Comparison of ENCODE assay signal across 12 cellular contexts in the genomic region with DNA sequence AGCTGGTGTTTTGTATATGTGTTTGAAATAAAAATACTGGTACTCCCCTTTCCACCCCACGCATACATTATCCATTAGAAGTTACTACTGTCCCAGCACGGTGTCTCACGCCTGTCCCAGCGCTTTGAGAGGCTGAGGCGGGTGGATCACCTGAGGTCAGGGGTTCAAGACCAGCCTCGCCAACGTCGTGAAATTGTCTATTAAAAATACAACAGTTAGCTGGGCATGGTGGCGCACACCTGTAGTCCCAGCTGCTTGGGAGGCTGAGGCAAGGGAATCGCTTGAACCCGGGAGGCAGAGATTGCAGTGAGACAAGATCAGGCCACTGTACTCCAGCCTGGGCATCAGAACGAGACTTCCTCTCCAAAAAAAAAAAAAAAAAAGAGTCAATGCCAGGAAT. TPM values are rescaled to one million over a fixed set of nuclear protein-coding genes. Genes with fewer than 3 reads are reported as not detected.
A peak's percentile ranks its signal among the peaks of the same experiment; 100 is the strongest.
DNase-seq lines count a peak whose midpoint lies in the region; ATAC-seq and TF ChIP-seq lines count a peak whose summit lies in the region.
"Had no signal": no experiment of that assay in that cellular context is flagged by ENCODE, and none has a peak within 500 bp of the region (broad histone marks: within the 10 kb centered on the region; RNA-seq: fewer than 3 reads in every experiment).

No MANE protein-coding gene starts in this region.

- H3K4me1 ChIP-seq in mesenchymal stem cell (ENCODE audit: control insufficient read depth, insufficient read depth, low read depth, low read length) (peaks cover 5% of the 10 kb centered on the region), esophagus squamous epithelium (peaks cover 5 to 71% (median 40%) of the 10 kb centered on the region in 3 donors)

- peaks cover 55 to 72% of the 10 kb centered on the region in 2 donors for H3K4me1 Mint-ChIP-seq in natural killer cell
- peaks cover 43 to 51% of the 10 kb centered on the region in 2 donors for H3K4me1 Mint-ChIP-seq in natural killer cell treated with Interleukin-12 subunit alpha and Interleukin-12 subunit beta and Interleukin-15 and Interleukin-18, amount 100 ng/mL, for 72 hours (ENCODE audit: low read depth in 2 of 2)
- peaks cover 9% of the 10 kb centered on the region for H3K4me1 Mint-ChIP-seq in type B pancreatic cell (ENCODE audit: unreplicated experiment)

- H3K36me3 Mint-ChIP-seq in natural killer cell (no peaks in the 10 kb centered on the region), type B pancreatic cell (peaks cover 4% of the 10 kb centered on the region)
- H3K36me3 Mint-ChIP-seq in natural killer cell treated with Interleukin-12 subunit alpha and Interleukin-12 subunit beta and Interleukin-15 and Interleukin-18, amount 100 ng/mL, for 72 hours, result no peaks in the 10 kb centered on the region
- peaks cover 0 to 5% of the 10 kb centered on the region in 2 donors for H3K36me3 Mint-ChIP-seq in activated naive CD4-positive, alpha-beta T cell treated with anti-CD3 and anti-CD28 coated beads, Interleukin-2, amount 50 U/mL, for 72 hours

- no peak overlapping the region for H3K4me2 ChIP-seq in mesenchymal stem cell (ENCODE audit: low read length, poor library complexity, severe bottlenecking)

- H3K27me3 Mint-ChIP-seq in natural killer cell (ENCODE audit: low read depth in 2 of 2) (no peaks in the 10 kb centered on the region), type B pancreatic cell (peaks cover 5% of the 10 kb centered on the region)
- no peaks in the 10 kb centered on the region for H3K27me3 Mint-ChIP-seq in natural killer cell treated with Interleukin-12 subunit alpha and Interleukin-12 subunit beta and Interleukin-15 and Interleukin-18, amount 100 ng/mL, for 72 hours

- no peak overlapping the region for H2AFZ ChIP-seq in mesenchymal stem cell (ENCODE audit: low read depth, low read length)

- no peak overlapping the region for H3K4me3 ChIP-seq in mesenchymal stem cell (ENCODE audit: insufficient read depth in 1 of 2, low read depth in 1 of 2, low read length in 2 of 2)
- H3K4me3 ChIP-seq in esophagus squamous epithelium, result no peak overlapping the region
- H3K4me3 ChIP-seq: HAP-1, thyroid gland had no signal

- no peak overlapping the region for H3K27ac Mint-ChIP-seq in natural killer cell
- H3K27ac Mint-ChIP-seq in natural killer cell treated with Interleukin-12 subunit alpha and Interleukin-12 subunit beta and Interleukin-15 and Interleukin-18, amount 100 ng/mL, for 72 hours, result peak overlapping the region in 1 of 2 donors; percentile 100
- peak overlapping the region; percentile 59 to 89 for H3K27ac Mint-ChIP-seq in activated naive CD4-positive, alpha-beta T cell treated with anti-CD3 and anti-CD28 coated beads, Interleukin-2, amount 50 U/mL, for 72 hours
- no peak overlapping the region for H3K27ac Mint-ChIP-seq in type B pancreatic cell

- TF ChIP-seq CTCF in natural killer cell (IDR thresholded peaks at IDR 0.05) (no peak), type B pancreatic cell (conservative IDR thresholded peaks at IDR 0.05) (no peak), esophagus squamous epithelium (IDR thresholded peaks at IDR 0.05) (no peak)

- over 99% methylated on average over 11 of the region's 12 CpGs for WGBS in mesenchymal stem cell
- WGBS in esophagus squamous epithelium, 2 donors, result 89 to 91% methylated on average over 12 of the region's 12 CpGs

- no peak overlapping the region for H4K91ac ChIP-seq in mesenchymal stem cell (ENCODE audit: low read length)

- H3K79me1 ChIP-seq in mesenchymal stem cell (replicated peaks; ENCODE audit: low read length, poor library complexity, severe bottlenecking), result peaks cover 2% of the 10 kb centered on the region

- H2BK120ac ChIP-seq in mesenchymal stem cell (ENCODE audit: low read depth, low read length), result no peak overlapping the region

- peak overlapping the region; percentile 37 for H3K4me3 Mint-ChIP-seq in natural killer cell
- no peak overlapping the region for H3K4me3 Mint-ChIP-seq in natural killer cell treated with Interleukin-12 subunit alpha and Interleukin-12 subunit beta and Interleukin-15 and Interleukin-18, amount 100 ng/mL, for 72 hours
- H3K4me3 Mint-ChIP-seq in type B pancreatic cell, result peak overlapping the region; percentile 60

- intact Hi-C loops in natural killer cell (cut with micrococcal nuclease) (no loop called here), head of caudate nucleus (cut with DNase I) (no loop called here), esophagus squamous epithelium (cut with DNase I) (no loop called here)

- H3K36me3 ChIP-seq in mesenchymal stem cell (ENCODE audit: control insufficient read depth in 1 of 2, insufficient read depth in 2 of 2, low read depth in 1 of 2, low read length in 2 of 2) (peaks cover 3 to 5% of the 10 kb centered on the region in 2 experiments), esophagus squamous epithelium (peaks cover 0 to 6% (median 0%) of the 10 kb centered on the region in 3 donors)
- H3K36me3 ChIP-seq: HAP-1, thyroid gland had no signal

- H3K18ac ChIP-seq in mesenchymal stem cell (ENCODE audit: low read depth in 1 of 2, low read length in 2 of 2), result no peak overlapping the region

- H2AK5ac ChIP-seq in mesenchymal stem cell (ENCODE audit: low read length, severe bottlenecking), result peak overlapping the region; percentile 35

- H3K9me3 ChIP-seq in mesenchymal stem cell (ENCODE audit: control insufficient read depth, low read length) (no peaks in the 10 kb centered on the region), esophagus squamous epithelium (no peaks in the 10 kb centered on the region)
- H3K9me3 ChIP-seq: HAP-1, thyroid gland had no signal

- no peak overlapping the region for H3K14ac ChIP-seq in mesenchymal stem cell (ENCODE audit: low read length in 2 of 2)

- H2BK12ac ChIP-seq in mesenchymal stem cell (ENCODE audit: low read length in 2 of 2), result no peak overlapping the region

- H2BK15ac ChIP-seq in mesenchymal stem cell (ENCODE audit: low read depth, poor library complexity, severe bottlenecking), result no peak overlapping the region

- in situ Hi-C loops in ACHN (cut with HindIII; ENCODE audit: low pct_ligation_motif_present, low pct_unique_long_range_greater_than_20kb, low sequenced_read_pairs), result no loop called here

- H3K9ac ChIP-seq in mesenchymal stem cell (ENCODE audit: low read length), result peak overlapping the region; percentile 56

- H3K27me3 ChIP-seq in mesenchymal stem cell (ENCODE audit: control insufficient read depth in 1 of 2, insufficient read depth in 1 of 2, low read length in 2 of 2) (no peaks in the 10 kb centered on the region), esophagus squamous epithelium (no peaks in the 10 kb centered on the region)
- H3K27me3 ChIP-seq: thyroid gland had no signal

- H2BK5ac ChIP-seq in mesenchymal stem cell (ENCODE audit: low read depth, low read length, poor library complexity, severe bottlenecking), result no peak overlapping the region

- no peak overlapping the region for H3K23ac ChIP-seq in mesenchymal stem cell (ENCODE audit: low read length in 2 of 2)

- no peak overlapping the region for H3K4ac ChIP-seq in mesenchymal stem cell (ENCODE audit: low read depth in 1 of 2, low read length in 2 of 2)

- H3K9me3 Mint-ChIP-seq in natural killer cell, result no peaks in the 10 kb centered on the region
- no peaks in the 10 kb centered on the region for H3K9me3 Mint-ChIP-seq in natural killer cell treated with Interleukin-12 subunit alpha and Interleukin-12 subunit beta and Interleukin-15 and Interleukin-18, amount 100 ng/mL, for 72 hours
- H3K9me3 Mint-ChIP-seq in activated naive CD4-positive, alpha-beta T cell treated with anti-CD3 and anti-CD28 coated beads, Interleukin-2, amount 50 U/mL, for 72 hours, result no peaks in the 10 kb centered on the region
- H3K9me3 Mint-ChIP-seq in type B pancreatic cell, result no peaks in the 10 kb centered on the region

- no peak overlapping the region for H4K8ac ChIP-seq in mesenchymal stem cell (ENCODE audit: low read length)

- TF ChIP-seq POLR2A in esophagus squamous epithelium (IDR thresholded peaks at IDR 0.05), result no peak

- DNase-seq in natural killer cell (no peak), mesenchymal stem cell (no peak), type B pancreatic cell (ENCODE audit: extremely low spot score, unreplicated experiment) (no peak), ACHN (no peak), head of caudate nucleus (no peak), esophagus squamous epithelium (lab: John Stamatoyannopoulos, UW) (no peak)
- no peak for DNase-seq in natural killer cell treated with Interleukin-12 subunit alpha and Interleukin-12 subunit beta and Interleukin-15 and Interleukin-18, amount 100 ng/mL, for 72 hours (ENCODE audit: low spot score)
- DNase-seq in activated naive CD4-positive, alpha-beta T cell treated with anti-CD3 and anti-CD28 coated beads, Interleukin-2, amount 50 U/mL, for 72 hours (ENCODE audit: low spot score in 2 of 2), result no peak
- DNase-seq: NCI-H1417, NCI-H446, thyroid gland had no signal

- H3K27ac ChIP-seq in mesenchymal stem cell (ENCODE audit: low read length, poor library complexity, severe bottlenecking) (no peak overlapping the region), esophagus squamous epithelium (no peak overlapping the region)

- no peak for ATAC-seq in natural killer cell
- no peak for ATAC-seq in natural killer cell treated with Interleukin-12 subunit alpha and Interleukin-12 subunit beta and Interleukin-15 and Interleukin-18, amount 100 ng/mL, for 72 hours
- no peak for ATAC-seq in activated naive CD4-positive, alpha-beta T cell treated with anti-CD3 and anti-CD28 coated beads, Interleukin-2, amount 50 U/mL, for 72 hours

RNA-seq across cellular contexts. Expression of gene HBP1, which starts 2.7 kb away (rescaled TPM):
- 100 to 1,000 TPM; 186 to 249 (median 243) TPM for total RNA-seq in natural killer cell
- 10 to 100 TPM; 24.3 to 33.7 TPM for total RNA-seq in natural killer cell treated with Interleukin-12 subunit alpha and Interleukin-12 subunit beta and Interleukin-15 and Interleukin-18, amount 100 ng/mL, for 72 hours
- total RNA-seq in activated naive CD4-positive, alpha-beta T cell treated with anti-CD3 and anti-CD28 coated beads, Interleukin-2, amount 50 U/mL, for 72 hours, result 10 to 100 TPM; 26.8 to 73.9 TPM
- 39.5 TPM for polyA plus RNA-seq in mesenchymal stem cell (2013, experiment 1 of 2)
- 40.4 TPM for polyA plus RNA-seq in mesenchymal stem cell (2013, experiment 2 of 2)
- total RNA-seq in type B pancreatic cell (ENCODE audit: low replicate concordance), result 51.5 and 56.9 TPM in 2 replicates
- total RNA-seq in esophagus squamous epithelium, result 100 to 1,000 TPM in 1 of 4 donors, 10 to 100 TPM in 3; 51.5 to 108 (median 69.7) TPM

Comparison
In these comparisons a context has a peak if more than half of its experiments do, and no peak if none do; other contexts are left out.
1. H3K27ac Mint-ChIP-seq: peak in activated naive CD4-positive, alpha-beta T cell treated with anti-CD3 and anti-CD28 coated beads, Interleukin-2, amount 50 U/mL, for 72 hours (2 of 2); none in natural killer cell (0 of 2) and type B pancreatic cell (single experiment).